Comparison of ENCODE assay signal across 1 cellular context in the genomic region with DNA sequence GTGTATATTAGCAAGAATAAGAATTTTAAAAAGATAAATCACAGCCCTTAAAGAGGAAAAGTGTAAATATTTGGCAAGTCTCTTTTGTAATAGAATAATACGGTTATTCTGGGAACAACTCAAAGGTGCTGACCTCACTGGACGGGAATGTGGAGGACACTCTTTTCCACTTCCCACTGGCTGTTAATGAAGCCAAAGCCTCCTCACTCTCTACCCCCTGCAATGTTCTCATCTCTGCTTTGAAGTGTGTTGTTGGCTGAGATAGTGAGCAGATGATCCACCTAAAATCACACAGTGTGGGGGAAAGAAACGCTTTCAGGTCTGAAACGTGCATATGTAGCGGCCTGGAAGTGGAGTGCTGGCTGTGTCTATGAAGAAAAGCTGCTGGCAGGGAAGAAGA.
TF ChIP-seq lines count a peak whose summit lies in the region.

No MANE protein-coding gene starts in this region.

TF ChIP-seq in HepG2, 621 proteins besides CTCF, POLR2A, EP300 and RAD21 (continued from another document):
- TF ChIP-seq, protein P1, sequence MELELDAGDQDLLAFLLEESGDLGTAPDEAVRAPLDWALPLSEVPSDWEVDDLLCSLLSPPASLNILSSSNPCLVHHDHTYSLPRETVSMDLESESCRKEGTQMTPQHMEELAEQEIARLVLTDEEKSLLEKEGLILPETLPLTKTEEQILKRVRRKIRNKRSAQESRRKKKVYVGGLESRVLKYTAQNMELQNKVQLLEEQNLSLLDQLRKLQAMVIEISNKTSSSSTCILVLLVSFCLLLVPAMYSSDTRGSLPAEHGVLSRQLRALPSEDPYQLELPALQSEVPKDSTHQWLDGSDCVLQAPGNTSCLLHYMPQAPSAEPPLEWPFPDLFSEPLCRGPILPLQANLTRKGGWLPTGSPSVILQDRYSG (CRISPR knock-in tag; IDR thresholded peaks at IDR 0.05): no peak
- TF ChIP-seq HMG20B (CRISPR knock-in tag; conservative IDR thresholded peaks at IDR 0.05): 0 out of 2 replicates have a peak, but pooled peaks have one; percentile 23
- TF ChIP-seq, protein P2, sequence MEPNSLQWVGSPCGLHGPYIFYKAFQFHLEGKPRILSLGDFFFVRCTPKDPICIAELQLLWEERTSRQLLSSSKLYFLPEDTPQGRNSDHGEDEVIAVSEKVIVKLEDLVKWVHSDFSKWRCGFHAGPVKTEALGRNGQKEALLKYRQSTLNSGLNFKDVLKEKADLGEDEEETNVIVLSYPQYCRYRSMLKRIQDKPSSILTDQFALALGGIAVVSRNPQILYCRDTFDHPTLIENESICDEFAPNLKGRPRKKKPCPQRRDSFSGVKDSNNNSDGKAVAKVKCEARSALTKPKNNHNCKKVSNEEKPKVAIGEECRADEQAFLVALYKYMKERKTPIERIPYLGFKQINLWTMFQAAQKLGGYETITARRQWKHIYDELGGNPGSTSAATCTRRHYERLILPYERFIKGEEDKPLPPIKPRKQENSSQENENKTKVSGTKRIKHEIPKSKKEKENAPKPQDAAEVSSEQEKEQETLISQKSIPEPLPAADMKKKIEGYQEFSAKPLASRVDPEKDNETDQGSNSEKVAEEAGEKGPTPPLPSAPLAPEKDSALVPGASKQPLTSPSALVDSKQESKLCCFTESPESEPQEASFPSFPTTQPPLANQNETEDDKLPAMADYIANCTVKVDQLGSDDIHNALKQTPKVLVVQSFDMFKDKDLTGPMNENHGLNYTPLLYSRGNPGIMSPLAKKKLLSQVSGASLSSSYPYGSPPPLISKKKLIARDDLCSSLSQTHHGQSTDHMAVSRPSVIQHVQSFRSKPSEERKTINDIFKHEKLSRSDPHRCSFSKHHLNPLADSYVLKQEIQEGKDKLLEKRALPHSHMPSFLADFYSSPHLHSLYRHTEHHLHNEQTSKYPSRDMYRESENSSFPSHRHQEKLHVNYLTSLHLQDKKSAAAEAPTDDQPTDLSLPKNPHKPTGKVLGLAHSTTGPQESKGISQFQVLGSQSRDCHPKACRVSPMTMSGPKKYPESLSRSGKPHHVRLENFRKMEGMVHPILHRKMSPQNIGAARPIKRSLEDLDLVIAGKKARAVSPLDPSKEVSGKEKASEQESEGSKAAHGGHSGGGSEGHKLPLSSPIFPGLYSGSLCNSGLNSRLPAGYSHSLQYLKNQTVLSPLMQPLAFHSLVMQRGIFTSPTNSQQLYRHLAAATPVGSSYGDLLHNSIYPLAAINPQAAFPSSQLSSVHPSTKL (CRISPR knock-in tag; IDR thresholded peaks at IDR 0.05): peak; percentile 16; the same call in 1 of the 2 replicates
- TF ChIP-seq CHD4 (IDR thresholded peaks at IDR 0.05; ENCODE audit: borderline replicate concordance, low read length): no peak
- no peak for TF ChIP-seq SOX13 (IDR thresholded peaks at IDR 0.05)
- 0 out of 4 replicates have a peak, but pooled peaks of 1 of the 2 experiments have one; percentile 8 for TF ChIP-seq SOX13 (CRISPR knock-in tag; conservative IDR thresholded peaks at IDR 0.05 in 1 of 2, IDR thresholded peaks at IDR 0.05 in 1 of 2)
- TF ChIP-seq, protein P3, sequence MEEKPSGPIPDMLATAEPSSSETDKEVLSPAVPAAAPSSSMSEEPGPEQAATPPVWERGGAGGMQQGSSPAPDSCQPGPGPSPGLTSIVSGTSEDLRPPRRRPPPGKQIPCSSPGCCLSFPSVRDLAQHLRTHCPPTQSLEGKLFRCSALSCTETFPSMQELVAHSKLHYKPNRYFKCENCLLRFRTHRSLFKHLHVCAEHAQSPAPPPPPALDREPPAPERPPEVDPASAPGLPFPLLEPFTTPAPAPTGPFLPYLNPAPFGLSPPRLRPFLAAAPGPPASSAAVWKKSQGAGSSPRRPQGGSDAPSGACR (CRISPR knock-in tag; IDR thresholded peaks at IDR 0.05): no peak
- no peak for TF ChIP-seq ESRRA (CRISPR knock-in tag; IDR thresholded peaks at IDR 0.05; ENCODE audit: low read depth)
- TF ChIP-seq, protein P4, sequence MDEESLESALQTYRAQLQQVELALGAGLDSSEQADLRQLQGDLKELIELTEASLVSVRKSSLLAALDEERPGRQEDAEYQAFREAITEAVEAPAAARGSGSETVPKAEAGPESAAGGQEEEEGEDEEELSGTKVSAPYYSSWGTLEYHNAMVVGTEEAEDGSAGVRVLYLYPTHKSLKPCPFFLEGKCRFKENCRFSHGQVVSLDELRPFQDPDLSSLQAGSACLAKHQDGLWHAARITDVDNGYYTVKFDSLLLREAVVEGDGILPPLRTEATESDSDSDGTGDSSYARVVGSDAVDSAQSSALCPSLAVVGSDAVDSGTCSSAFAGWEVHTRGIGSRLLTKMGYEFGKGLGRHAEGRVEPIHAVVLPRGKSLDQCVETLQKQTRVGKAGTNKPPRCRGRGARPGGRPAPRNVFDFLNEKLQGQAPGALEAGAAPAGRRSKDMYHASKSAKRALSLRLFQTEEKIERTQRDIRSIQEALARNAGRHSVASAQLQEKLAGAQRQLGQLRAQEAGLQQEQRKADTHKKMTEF (CRISPR knock-in tag; IDR thresholded peaks at IDR 0.05): no peak
TF ChIP-seq in HepG2: peak in this region for 6.
